ENCODE assay signal across 15 cellular contexts in genomic region chr7:127404282-127405049, GRCh38. TPM values are rescaled to one million over a fixed set of nuclear protein-coding genes. Genes with fewer than 3 reads are reported as not detected.
A peak's percentile ranks its signal among the peaks of the same experiment; 100 is the strongest.
DNase-seq lines count a peak whose midpoint lies in the region; ATAC-seq and TF ChIP-seq lines count a peak whose summit lies in the region.
"Had no signal": no experiment of that assay in that cellular context is flagged by ENCODE, and none has a peak within 500 bp of the region (broad histone marks: within the 10 kb centered on the region; RNA-seq: fewer than 3 reads in every experiment).

No MANE protein-coding gene starts in this region.

- H4K20me1 ChIP-seq in PC-3 (ENCODE audit: low read length) = no peaks in the 10 kb centered on the region
- H4K20me1 ChIP-seq: BLaER1 had no signal

- H3K9me2 ChIP-seq in PC-3 (replicated peaks; ENCODE audit: low read length) = no peaks in the 10 kb centered on the region

- H3K4me1 ChIP-seq in PC-3 (ENCODE audit: insufficient read depth, low read length) = no peaks in the 10 kb centered on the region
- H3K4me1 ChIP-seq: BLaER1, gastroesophageal sphincter, uterus had no signal

- in situ Hi-C loops in ACHN (cut with HindIII; ENCODE audit: low pct_ligation_motif_present, low pct_unique_long_range_greater_than_20kb, low sequenced_read_pairs) = no loop called here

- no peaks in the 10 kb centered on the region for H3K9me3 ChIP-seq in PC-3 (ENCODE audit: low read length)
- H3K9me3 ChIP-seq: BLaER1, gastroesophageal sphincter, uterus had no signal

- intact Hi-C loops in PC-3 (cut with micrococcal nuclease) = no loop called here

- CTCF ChIA-PET in PC-3 (lab: Charles Lee) = interaction anchor here (0.6 to 1.0 kb wide), 2 partner anchors 236 to 698 kb away, joined by 3 read pairs; no protein-coding TSS in a partner anchor

- POLR2A ChIA-PET in PC-3 (lab: Charles Lee; ENCODE audit: unreplicated experiment) = no interaction called here

- no peak overlapping the region for H3K9ac ChIP-seq in PC-3 (ENCODE audit: low read length)
- H3K9ac ChIP-seq: BLaER1 had no signal

- no peak overlapping the region for H3K4me2 ChIP-seq in PC-3 (ENCODE audit: low read length)
- H3K4me2 ChIP-seq: BLaER1 had no signal

- H3K79me2 ChIP-seq in PC-3 (ENCODE audit: low read length) = no peaks in the 10 kb centered on the region

- no peaks in the 10 kb centered on the region for H3K36me3 ChIP-seq in PC-3 (ENCODE audit: low read depth, low read length)
- H3K36me3 ChIP-seq: BLaER1, gastroesophageal sphincter, uterus had no signal

- peaks cover 17% of the 10 kb centered on the region for H3K27me3 ChIP-seq in PC-3 (ENCODE audit: low read length)
- H3K27me3 ChIP-seq: BLaER1, uterus had no signal

- ATAC-seq in GM18520 (IDR thresholded peaks at IDR 0.05; ENCODE audit: unreplicated experiment) (peak; percentile 85), GM21737 (IDR thresholded peaks at IDR 0.05; ENCODE audit: unreplicated experiment) (peak; percentile 75), HG03520 (IDR thresholded peaks at IDR 0.05; ENCODE audit: unreplicated experiment) (peak; percentile 66), PC-3 (no peak)
- ATAC-seq: gastroesophageal sphincter had no signal

- H3F3A ChIP-seq in PC-3 (ENCODE audit: low read length, unreplicated experiment) = no peaks in the 10 kb centered on the region

- H2AFZ ChIP-seq in PC-3 (ENCODE audit: low read length) = no peak overlapping the region

- BruUV-seq in PC-3 (replicated peaks; lab: Mats Ljungman, UMichigan) = no TSS peak

- DNase-seq in CD1c-positive myeloid dendritic cell (ENCODE audit: extremely low spot score) (peak; percentile 15), PC-3 (no peak), NCI-H1105 treated with DMSO at 0.1 percent for 48 hours (lab: John Stamatoyannopoulos, UW) (no peak), ACHN (no peak)
- no peak for DNase-seq in activated effector memory CD4-positive, alpha-beta T cell treated with Interleukin-2 at 50 U/mL for 16 hours
- DNase-seq: effector CD4-positive, alpha-beta T cell; kidney; NCI-H446 treated with DMSO at 0.1 percent for 48 hours; SIG-M5; uterus had no signal

- H3K27ac ChIP-seq in PC-3 (ENCODE audit: low read length) = no peak overlapping the region
- H3K27ac ChIP-seq: BLaER1, gastroesophageal sphincter, uterus had no signal

- no peak overlapping the region for H3K4me3 ChIP-seq in PC-3 (ENCODE audit: low read length)
- H3K4me3 ChIP-seq: BLaER1, gastroesophageal sphincter, uterus had no signal

- no peak for TF ChIP-seq CTCF in PC-3 (conservative IDR thresholded peaks at IDR 0.05; ENCODE audit: low read depth, low read length)

RNA-seq across cellular contexts. Expression of gene ZNF800, which starts 12.0 kb away (rescaled TPM):
- total RNA-seq in PC-3 (2014; rRNA removed) = 13.2 and 18.5 TPM in 2 replicates
